In the genomic region with DNA sequence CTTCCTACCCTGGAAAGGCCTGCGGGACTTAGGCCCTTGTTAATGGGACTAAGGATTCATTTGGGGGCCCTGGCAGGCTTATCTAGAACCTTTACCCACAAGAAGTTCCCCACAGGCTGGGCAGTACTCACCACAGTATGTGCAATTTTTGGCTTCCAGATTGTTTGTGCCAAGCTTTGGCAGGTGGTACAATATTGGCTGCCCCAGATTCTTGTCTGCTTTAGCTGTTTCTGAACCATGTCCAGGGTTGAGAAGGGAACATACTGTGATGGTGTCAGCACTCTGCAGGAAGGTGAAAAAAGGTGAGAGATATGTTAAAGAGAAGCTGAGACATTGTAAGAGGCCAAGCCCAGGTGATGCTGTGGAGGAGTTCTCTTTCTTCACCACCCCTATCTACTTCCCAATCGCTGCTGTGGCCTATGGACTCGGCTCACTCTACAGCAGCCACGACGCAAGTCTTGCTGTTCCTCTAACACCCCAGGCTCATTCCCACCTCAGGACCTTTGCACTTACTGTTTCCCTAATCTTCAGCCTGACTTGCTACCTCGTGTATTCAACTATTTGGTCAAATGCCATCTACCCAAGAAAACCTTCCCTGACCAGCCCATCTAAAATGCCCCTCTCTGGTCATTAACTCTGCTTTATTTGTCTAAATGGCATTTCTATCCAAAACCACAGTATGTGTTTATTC, we compare ENCODE assay signal across 2 cellular contexts.
A peak's percentile ranks its signal among the peaks of the same experiment; 100 is the strongest.
TF ChIP-seq lines count a peak whose summit lies in the region.

No MANE protein-coding gene starts in this region.

TF ChIP-seq in K562, 482 proteins besides CTCF, POLR2A, EP300 and RAD21:
- TF ChIP-seq SMARCA5 (IDR thresholded peaks at IDR 0.05) (0 out of 2 replicates have a peak, but pooled peaks have one; percentile 47), KLF1 (tag; IDR thresholded peaks at IDR 0.05) (no peak), ZC3H4 (CRISPR knock-in tag; IDR thresholded peaks at IDR 0.05; ENCODE audit: borderline replicate concordance) (no peak), ZNF263 (CRISPR knock-in tag; IDR thresholded peaks at IDR 0.05; ENCODE audit: borderline replicate concordance) (no peak), CHAMP1 (IDR thresholded peaks at IDR 0.05) (no peak), ZFP30 (CRISPR knock-in tag; IDR thresholded peaks at IDR 0.05; ENCODE audit: borderline replicate concordance) (no peak), NRF1 (conservative IDR thresholded peaks at IDR 0.05 in 1 of 2, IDR thresholded peaks at IDR 0.05 in 1 of 2) (no peak), CREB1 (IDR thresholded peaks at IDR 0.05) (no peak), CREB1 (CRISPR knock-in tag; IDR thresholded peaks at IDR 0.05) (no peak), HMBOX1 (IDR thresholded peaks at IDR 0.05) (no peak), RBM25 (IDR thresholded peaks at IDR 0.05; ENCODE audit: low read depth, low read length, severe bottlenecking) (peak; percentile 76)
- TF ChIP-seq, protein P1, sequence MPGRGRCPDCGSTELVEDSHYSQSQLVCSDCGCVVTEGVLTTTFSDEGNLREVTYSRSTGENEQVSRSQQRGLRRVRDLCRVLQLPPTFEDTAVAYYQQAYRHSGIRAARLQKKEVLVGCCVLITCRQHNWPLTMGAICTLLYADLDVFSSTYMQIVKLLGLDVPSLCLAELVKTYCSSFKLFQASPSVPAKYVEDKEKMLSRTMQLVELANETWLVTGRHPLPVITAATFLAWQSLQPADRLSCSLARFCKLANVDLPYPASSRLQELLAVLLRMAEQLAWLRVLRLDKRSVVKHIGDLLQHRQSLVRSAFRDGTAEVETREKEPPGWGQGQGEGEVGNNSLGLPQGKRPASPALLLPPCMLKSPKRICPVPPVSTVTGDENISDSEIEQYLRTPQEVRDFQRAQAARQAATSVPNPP (IDR thresholded peaks at IDR 0.05; ENCODE audit: borderline replicate concordance, insufficient read depth, insufficient read length), result no peak
TF ChIP-seq in K562: peak in this region for 2.

TF ChIP-seq in SK-N-SH treated with all-trans-retinoic acid at 6 μM for 48 hours, 23 proteins besides CTCF, POLR2A, EP300 and RAD21:
- no peak for TF ChIP-seq ZFP3 (CRISPR knock-in tag; IDR thresholded peaks at IDR 0.05)
- TF ChIP-seq, protein P2, sequence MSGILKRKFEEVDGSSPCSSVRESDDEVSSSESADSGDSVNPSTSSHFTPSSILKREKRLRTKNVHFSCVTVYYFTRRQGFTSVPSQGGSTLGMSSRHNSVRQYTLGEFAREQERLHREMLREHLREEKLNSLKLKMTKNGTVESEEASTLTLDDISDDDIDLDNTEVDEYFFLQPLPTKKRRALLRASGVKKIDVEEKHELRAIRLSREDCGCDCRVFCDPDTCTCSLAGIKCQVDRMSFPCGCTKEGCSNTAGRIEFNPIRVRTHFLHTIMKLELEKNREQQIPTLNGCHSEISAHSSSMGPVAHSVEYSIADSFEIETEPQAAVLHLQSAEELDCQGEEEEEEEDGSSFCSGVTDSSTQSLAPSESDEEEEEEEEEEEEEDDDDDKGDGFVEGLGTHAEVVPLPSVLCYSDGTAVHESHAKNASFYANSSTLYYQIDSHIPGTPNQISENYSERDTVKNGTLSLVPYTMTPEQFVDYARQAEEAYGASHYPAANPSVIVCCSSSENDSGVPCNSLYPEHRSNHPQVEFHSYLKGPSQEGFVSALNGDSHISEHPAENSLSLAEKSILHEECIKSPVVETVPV (CRISPR knock-in tag; IDR thresholded peaks at IDR 0.05), result no peak
- TF ChIP-seq ARNTL (CRISPR knock-in tag; IDR thresholded peaks at IDR 0.05; ENCODE audit: borderline replicate concordance, low read depth), result no peak
- no peak for TF ChIP-seq ZNF8 (CRISPR knock-in tag; IDR thresholded peaks at IDR 0.05)
- TF ChIP-seq TOX (CRISPR knock-in tag; IDR thresholded peaks at IDR 0.05; ENCODE audit: borderline replicate concordance), result no peak
- TF ChIP-seq CREB5 (CRISPR knock-in tag; IDR thresholded peaks at IDR 0.05; ENCODE audit: low read depth), result no peak
